23 cellular contexts compared by ENCODE assay signal in genomic region chr9:5791870-5792269, GRCh38. TPM values are rescaled to one million over a fixed set of nuclear protein-coding genes. Genes with fewer than 3 reads are reported as not detected.
DNase-seq lines count a peak whose midpoint lies in the region; ATAC-seq and TF ChIP-seq lines count a peak whose summit lies in the region.
"Had no signal": no experiment of that assay in that cellular context is flagged by ENCODE, and none has a peak within 500 bp of the region (broad histone marks: within the 10 kb centered on the region; RNA-seq: fewer than 3 reads in every experiment).

No MANE protein-coding gene starts in this region.

- no peaks in the 10 kb centered on the region for H3K27me3 Mint-ChIP-seq in activated CD4-positive, alpha-beta T cell treated with anti-CD3 and anti-CD28 coated beads for 36 hours
- no peaks in the 10 kb centered on the region for H3K27me3 Mint-ChIP-seq in activated naive CD4-positive, alpha-beta T cell treated with anti-CD3 and anti-CD28 coated beads for 36 hours (ENCODE audit: low read depth)
- no peaks in the 10 kb centered on the region for H3K27me3 Mint-ChIP-seq in CD8-positive, alpha-beta T cell (ENCODE audit: low read depth)
- no peaks in the 10 kb centered on the region for H3K27me3 Mint-ChIP-seq in activated T-helper 2 cell treated with anti-CD3 and anti-CD28 coated beads, Interferon-gamma antibody, Interleukin-2, Interleukin-4, amounts not matched to agents 10 μg/mL and 5 μg/mL and 100 μg/mL, durations not matched to agents 14 hours and 24 hours and 36 hours (ENCODE audit: low read depth)
- H3K27me3 Mint-ChIP-seq: B cell had no signal

- H3K9ac ChIP-seq in PC-3 (ENCODE audit: low read length): no peak overlapping the region

- H3K27ac ChIP-seq in CD8-positive, alpha-beta T cell (ENCODE audit: low read depth, low read length): no peak overlapping the region
- no peak overlapping the region for H3K27ac ChIP-seq in PC-3 (ENCODE audit: low read length)
- H3K27ac ChIP-seq: 22Rv1 had no signal

- no peak overlapping the region for H2AFZ ChIP-seq in PC-3 (ENCODE audit: low read length)
- H2AFZ ChIP-seq: GM23338 had no signal

- H3K9me3 Mint-ChIP-seq in activated CD4-positive, alpha-beta T cell treated with anti-CD3 and anti-CD28 coated beads for 36 hours (ENCODE audit: low read depth): peaks cover 2% of the 10 kb centered on the region
- peaks cover 1% of the 10 kb centered on the region for H3K9me3 Mint-ChIP-seq in activated naive CD4-positive, alpha-beta T cell treated with anti-CD3 and anti-CD28 coated beads for 36 hours
- no peaks in the 10 kb centered on the region for H3K9me3 Mint-ChIP-seq in activated naive CD4-positive, alpha-beta T cell treated with anti-CD3 and anti-CD28 coated beads, Interleukin-2, amount 50 U/mL, for 72 hours
- H3K9me3 Mint-ChIP-seq in CD8-positive, alpha-beta T cell: no peaks in the 10 kb centered on the region
- no peaks in the 10 kb centered on the region for H3K9me3 Mint-ChIP-seq in activated T-helper 2 cell treated with anti-CD3 and anti-CD28 coated beads, Interferon-gamma antibody, Interleukin-2, Interleukin-4, amounts not matched to agents 10 μg/mL and 5 μg/mL and 100 μg/mL, durations not matched to agents 14 hours and 24 hours and 36 hours
- H3K9me3 Mint-ChIP-seq: CD14-positive monocyte, GM23338, H9 had no signal

- no peak for TF ChIP-seq POLR2A in GM18505 (IDR thresholded peaks at IDR 0.05; ENCODE audit: borderline replicate concordance, extremely low read depth, insufficient read depth, insufficient read length)

- DNase-seq in activated CD4-positive, alpha-beta T cell treated with anti-CD3 and anti-CD28 coated beads for 36 hours: no peak
- DNase-seq in activated CD4-positive, alpha-beta T cell treated with anti-CD3 and anti-CD28 coated beads, Interleukin-2, amount 50 U/mL, for 1 hour: no peak
- no peak for DNase-seq in activated naive CD4-positive, alpha-beta T cell treated with anti-CD3 and anti-CD28 coated beads for 36 hours
- no peak for DNase-seq in activated naive CD4-positive, alpha-beta T cell treated with anti-CD3 and anti-CD28 coated beads, Interleukin-2, amount 50 U/mL, for 72 hours (ENCODE audit: low spot score in 2 of 2)
- DNase-seq in CD8-positive, alpha-beta T cell: no peak
- DNase-seq in activated T-helper 2 cell treated with anti-CD3 and anti-CD28 coated beads, Interferon-gamma antibody, Interleukin-2, Interleukin-4, amounts not matched to agents 10 μg/mL and 5 μg/mL and 100 μg/mL, durations not matched to agents 14 hours and 24 hours and 36 hours (ENCODE audit: low spot score): no peak
- no peak for DNase-seq in PC-3
- DNase-seq: DMS153, H9, Kasumi-1, MV-4-11, NCI-H1105, NCI-H146, NCI-H1930, NCI-H446, NCI-H524 treated with DMSO at 0.1 percent for 48 hours, NCI-H774 had no signal

- no TSS peak for BruUV-seq in PC-3 (replicated peaks; lab: Mats Ljungman, UMichigan)

- H4K20me1 ChIP-seq in PC-3 (ENCODE audit: low read length): no peaks in the 10 kb centered on the region

- POLR2A ChIA-PET in activated CD4-positive, alpha-beta T cell treated with anti-CD3 and anti-CD28 coated beads for 36 hours (lab: Charles Lee): no interaction called here
- POLR2A ChIA-PET in CD8-positive, alpha-beta T cell (lab: Charles Lee): no interaction called here
- POLR2A ChIA-PET in PC-3 (lab: Charles Lee; ENCODE audit: unreplicated experiment): no interaction called here

- peaks cover 16% of the 10 kb centered on the region for H3K4me1 ChIP-seq in CD8-positive, alpha-beta T cell (ENCODE audit: insufficient read depth, low read length)
- H3K4me1 ChIP-seq in PC-3 (ENCODE audit: insufficient read depth, low read length): no peaks in the 10 kb centered on the region

- peaks cover 49% of the 10 kb centered on the region for H3K36me3 Mint-ChIP-seq in activated CD4-positive, alpha-beta T cell treated with anti-CD3 and anti-CD28 coated beads for 36 hours (ENCODE audit: low read depth)
- H3K36me3 Mint-ChIP-seq in activated naive CD4-positive, alpha-beta T cell treated with anti-CD3 and anti-CD28 coated beads for 36 hours (ENCODE audit: low read depth): peaks cover 34% of the 10 kb centered on the region
- peaks cover 18 to 51% of the 10 kb centered on the region in 2 donors for H3K36me3 Mint-ChIP-seq in activated naive CD4-positive, alpha-beta T cell treated with anti-CD3 and anti-CD28 coated beads, Interleukin-2, amount 50 U/mL, for 72 hours
- H3K36me3 Mint-ChIP-seq in CD8-positive, alpha-beta T cell: peaks cover 63% of the 10 kb centered on the region
- H3K36me3 Mint-ChIP-seq in activated T-helper 2 cell treated with anti-CD3 and anti-CD28 coated beads, Interferon-gamma antibody, Interleukin-2, Interleukin-4, amounts not matched to agents 10 μg/mL and 5 μg/mL and 100 μg/mL, durations not matched to agents 14 hours and 24 hours and 36 hours (ENCODE audit: low read depth): peaks cover 90% of the 10 kb centered on the region

- ATAC-seq in activated CD4-positive, alpha-beta T cell treated with anti-CD3 and anti-CD28 coated beads for 36 hours: peak; percentile 37
- ATAC-seq in activated naive CD4-positive, alpha-beta T cell treated with anti-CD3 and anti-CD28 coated beads, Interleukin-2, amount 50 U/mL, for 72 hours: no peak
- no peak for ATAC-seq in CD8-positive, alpha-beta T cell
- ATAC-seq in GM18505 (IDR thresholded peaks at IDR 0.05; ENCODE audit: unreplicated experiment): no peak
- no peak for ATAC-seq in PC-3
- ATAC-seq: GM23338, HepG2 had no signal

- no peaks in the 10 kb centered on the region for H3F3A ChIP-seq in PC-3 (ENCODE audit: low read length, unreplicated experiment)

- intact Hi-C loops in activated CD4-positive, alpha-beta T cell treated with anti-CD3 and anti-CD28 coated beads for 36 hours (cut with DNase I, micrococcal nuclease): no loop called here
- intact Hi-C loops in activated naive CD4-positive, alpha-beta T cell treated with anti-CD3 and anti-CD28 coated beads for 36 hours (cut with micrococcal nuclease): loop anchor here (10.0 kb wide), 1 partner anchor 513 kb away; no protein-coding TSS in a partner anchor
- intact Hi-C loops in CD8-positive, alpha-beta T cell (cut with DNase I, micrococcal nuclease): loop anchor here in 1 of 2 experiments (10.0 kb wide), 1 partner anchor 513 kb away; no protein-coding TSS in a partner anchor
- intact Hi-C loops in activated T-helper 2 cell treated with anti-CD3 and anti-CD28 coated beads, Interferon-gamma antibody, Interleukin-2, Interleukin-4, amounts not matched to agents 10 μg/mL and 5 μg/mL and 100 μg/mL, durations not matched to agents 14 hours and 24 hours and 36 hours (cut with micrococcal nuclease): no loop called here
- intact Hi-C loops in PC-3 (cut with micrococcal nuclease): no loop called here

- no peaks in the 10 kb centered on the region for H3K27me3 ChIP-seq in CD8-positive, alpha-beta T cell (ENCODE audit: insufficient read depth, low read length)
- H3K27me3 ChIP-seq in PC-3 (ENCODE audit: low read length): no peaks in the 10 kb centered on the region

- TF ChIP-seq CTCF in CD8-positive, alpha-beta T cell (IDR thresholded peaks at IDR 0.05): no peak
- no peak for TF ChIP-seq CTCF in PC-3 (conservative IDR thresholded peaks at IDR 0.05; ENCODE audit: low read depth, low read length)

- no peak overlapping the region for H3K4me3 ChIP-seq in CD8-positive, alpha-beta T cell (ENCODE audit: low read depth, low read length)
- H3K4me3 ChIP-seq in PC-3 (ENCODE audit: low read length): no peak overlapping the region
- H3K4me3 ChIP-seq: GM23338 had no signal

- CTCF ChIA-PET in activated CD4-positive, alpha-beta T cell treated with anti-CD3 and anti-CD28 coated beads for 36 hours (lab: Charles Lee): no interaction called here
- CTCF ChIA-PET in activated naive CD4-positive, alpha-beta T cell treated with anti-CD3 and anti-CD28 coated beads for 36 hours (lab: Charles Lee): no interaction called here
- CTCF ChIA-PET in CD8-positive, alpha-beta T cell (lab: Charles Lee): interaction anchor here (1.0 kb wide), 1 partner anchor 39 kb away, joined by 3 read pairs; no protein-coding TSS in a partner anchor
- CTCF ChIA-PET in PC-3 (lab: Charles Lee): no interaction called here

- H3K79me2 ChIP-seq in PC-3 (ENCODE audit: low read length): no peaks in the 10 kb centered on the region

- H3K4me2 ChIP-seq in PC-3 (ENCODE audit: low read length): no peak overlapping the region
- H3K4me2 ChIP-seq: GM23338 had no signal

- no peaks in the 10 kb centered on the region for H3K9me3 ChIP-seq in CD8-positive, alpha-beta T cell (ENCODE audit: low read length)
- H3K9me3 ChIP-seq in PC-3 (ENCODE audit: low read length): no peaks in the 10 kb centered on the region

- H3K27ac Mint-ChIP-seq in activated CD4-positive, alpha-beta T cell treated with anti-CD3 and anti-CD28 coated beads for 36 hours: no peak overlapping the region
- peak overlapping the region; percentile 67 for H3K27ac Mint-ChIP-seq in activated naive CD4-positive, alpha-beta T cell treated with anti-CD3 and anti-CD28 coated beads for 36 hours
- H3K27ac Mint-ChIP-seq in activated naive CD4-positive, alpha-beta T cell treated with anti-CD3 and anti-CD28 coated beads, Interleukin-2, amount 50 U/mL, for 72 hours: no peak overlapping the region
- peak overlapping the region; percentile 5 for H3K27ac Mint-ChIP-seq in CD8-positive, alpha-beta T cell
- H3K27ac Mint-ChIP-seq in activated T-helper 2 cell treated with anti-CD3 and anti-CD28 coated beads, Interferon-gamma antibody, Interleukin-2, Interleukin-4, amounts not matched to agents 10 μg/mL and 5 μg/mL and 100 μg/mL, durations not matched to agents 14 hours and 24 hours and 36 hours: peak overlapping the region; percentile 65
- H3K27ac Mint-ChIP-seq: B cell, CD14-positive monocyte, GM23338, H9 had no signal

- H3K4me1 Mint-ChIP-seq in activated CD4-positive, alpha-beta T cell treated with anti-CD3 and anti-CD28 coated beads for 36 hours: peaks cover 60% of the 10 kb centered on the region
- peaks cover 63% of the 10 kb centered on the region for H3K4me1 Mint-ChIP-seq in activated naive CD4-positive, alpha-beta T cell treated with anti-CD3 and anti-CD28 coated beads for 36 hours (ENCODE audit: low read depth)
- H3K4me1 Mint-ChIP-seq in CD8-positive, alpha-beta T cell (ENCODE audit: low read depth): peaks cover 53% of the 10 kb centered on the region
- peaks cover 66% of the 10 kb centered on the region for H3K4me1 Mint-ChIP-seq in activated T-helper 2 cell treated with anti-CD3 and anti-CD28 coated beads, Interferon-gamma antibody, Interleukin-2, Interleukin-4, amounts not matched to agents 10 μg/mL and 5 μg/mL and 100 μg/mL, durations not matched to agents 14 hours and 24 hours and 36 hours (ENCODE audit: low read depth)
- H3K4me1 Mint-ChIP-seq: GM23338, H9 had no signal

- H3K4me3 Mint-ChIP-seq in activated CD4-positive, alpha-beta T cell treated with anti-CD3 and anti-CD28 coated beads for 36 hours: no peak overlapping the region
- H3K4me3 Mint-ChIP-seq in activated naive CD4-positive, alpha-beta T cell treated with anti-CD3 and anti-CD28 coated beads for 36 hours: no peak overlapping the region
- H3K4me3 Mint-ChIP-seq in CD8-positive, alpha-beta T cell: no peak overlapping the region
- H3K4me3 Mint-ChIP-seq in activated T-helper 2 cell treated with anti-CD3 and anti-CD28 coated beads, Interferon-gamma antibody, Interleukin-2, Interleukin-4, amounts not matched to agents 10 μg/mL and 5 μg/mL and 100 μg/mL, durations not matched to agents 14 hours and 24 hours and 36 hours (ENCODE audit: low read depth): no peak overlapping the region
- H3K4me3 Mint-ChIP-seq: B cell, CD14-positive monocyte, GM23338, H9 had no signal

- no peaks in the 10 kb centered on the region for H3K9me2 ChIP-seq in PC-3 (replicated peaks; ENCODE audit: low read length)

- peaks cover 5% of the 10 kb centered on the region for H3K36me3 ChIP-seq in CD8-positive, alpha-beta T cell (ENCODE audit: insufficient read depth, low read length)
- H3K36me3 ChIP-seq in PC-3 (ENCODE audit: low read depth, low read length): peaks cover 5% of the 10 kb centered on the region; the same call in 1 of the 2 replicates

RNA-seq across cellular contexts. Expression of gene ERMP1, which starts 41.0 kb away (rescaled TPM):
- 10 to 100 TPM; 13.3 to 13.9 TPM for total RNA-seq in activated CD4-positive, alpha-beta T cell treated with anti-CD3 and anti-CD28 coated beads for 36 hours
- total RNA-seq in activated naive CD4-positive, alpha-beta T cell treated with anti-CD3 and anti-CD28 coated beads for 36 hours: 10 to 100 TPM; 23.5 to 27.1 TPM
- total RNA-seq in activated naive CD4-positive, alpha-beta T cell treated with anti-CD3 and anti-CD28 coated beads, Interleukin-2, amount 50 U/mL, for 72 hours: 10 to 100 TPM; 22.5 to 22.8 TPM
- 1 to 10 TPM; 5.2 to 7.9 TPM for total RNA-seq in CD8-positive, alpha-beta T cell
- total RNA-seq in activated T-helper 2 cell treated with anti-CD3 and anti-CD28 coated beads, Interferon-gamma antibody, Interleukin-2, Interleukin-4, amounts not matched to agents 10 μg/mL and 5 μg/mL and 100 μg/mL, durations not matched to agents 14 hours and 24 hours and 36 hours: 21.1 and 25.3 TPM in 2 replicates
- 17.8 and 19.2 TPM in 2 replicates for total RNA-seq in PC-3 (2014; rRNA removed)

Comparison
In these comparisons a context has a peak if more than half of its experiments do, and no peak if none do; other contexts are left out.
1. H3K27ac Mint-ChIP-seq: peak in activated naive CD4-positive, alpha-beta T cell treated with anti-CD3 and anti-CD28 coated beads for 36 hours (single experiment), CD8-positive, alpha-beta T cell (single experiment) and activated T-helper 2 cell treated with anti-CD3 and anti-CD28 coated beads, Interferon-gamma antibody, Interleukin-2, Interleukin-4, amounts not matched to agents 10 μg/mL and 5 μg/mL and 100 μg/mL, durations not matched to agents 14 hours and 24 hours and 36 hours (single experiment); none in activated CD4-positive, alpha-beta T cell treated with anti-CD3 and anti-CD28 coated beads for 36 hours (single experiment) and activated naive CD4-positive, alpha-beta T cell treated with anti-CD3 and anti-CD28 coated beads, Interleukin-2, amount 50 U/mL, for 72 hours (0 of 2).